15 cellular contexts compared by ENCODE assay signal in genomic region chr7:104137971-104138370, GRCh38.
DNase-seq lines count a peak whose midpoint lies in the region; ATAC-seq and TF ChIP-seq lines count a peak whose summit lies in the region.
"Had no signal": no experiment of that assay in that cellular context is flagged by ENCODE, and none has a peak within 500 bp of the region (broad histone marks: within the 10 kb centered on the region; RNA-seq: fewer than 3 reads in every experiment).

No MANE protein-coding gene starts in this region.

- H3K9me3 ChIP-seq in right cardiac atrium (ENCODE audit: control insufficient read depth, low read length) (no peaks in the 10 kb centered on the region), T-helper 17 cell (ENCODE audit: control insufficient read depth, low read length, poor library complexity, severe bottlenecking) (no peaks in the 10 kb centered on the region)
- H3K9me3 ChIP-seq: gastrocnemius medialis, spleen, upper lobe of right lung had no signal

- H3K27ac Mint-ChIP-seq in T-helper 17 cell = no peak overlapping the region

- peaks cover 4% of the 10 kb centered on the region for H3K4me1 Mint-ChIP-seq in T-helper 17 cell

- no peak overlapping the region for H3K4me3 Mint-ChIP-seq in T-helper 17 cell
- H3K4me3 Mint-ChIP-seq: activated T-cell treated with anti-CD3 and anti-CD28 coated beads, Interleukin-2, amount 50 U/mL, for 72 hours had no signal

- H3K27me3 ChIP-seq in right cardiac atrium (ENCODE audit: control insufficient read depth, insufficient read depth) = no peaks in the 10 kb centered on the region
- H3K27me3 ChIP-seq: cardiac muscle cell, gastrocnemius medialis, spleen, upper lobe of right lung had no signal

- no peaks in the 10 kb centered on the region for H3K4me1 ChIP-seq in right cardiac atrium (ENCODE audit: control insufficient read depth, insufficient read depth, low read length)
- H3K4me1 ChIP-seq: spleen, upper lobe of right lung had no signal

- TF ChIP-seq CTCF in choroid plexus epithelial cell (conservative IDR thresholded peaks at IDR 0.05; ENCODE audit: low read depth, low read length) = no peak

- H3K36me3 Mint-ChIP-seq in T-helper 17 cell (ENCODE audit: low read depth) = peaks cover 7% of the 10 kb centered on the region

- ATAC-seq in right cardiac atrium (no peak), T-helper 17 cell (no peak), GM21515 (IDR thresholded peaks at IDR 0.05; ENCODE audit: unreplicated experiment) (no peak)
- ATAC-seq: activated T-cell treated with anti-CD3 and anti-CD28 coated beads, Interleukin-2, amount 50 U/mL, for 72 hours; gastrocnemius medialis; left ventricle myocardium superior; upper lobe of right lung had no signal

- H3K27me3 Mint-ChIP-seq in T-helper 17 cell = no peaks in the 10 kb centered on the region

- intact Hi-C loops in right cardiac atrium (cut with DNase I) = no loop called here

- peak; percentile 70 for DNase-seq in AG08395 (ENCODE audit: low spot score)
- peak; percentile 64 for DNase-seq in HT1080 (ENCODE audit: low read depth)
- peak; percentile 52 for DNase-seq in choroid plexus epithelial cell (ENCODE audit: low read depth)
- DNase-seq in kidney tubule cell (ENCODE audit: low spot score) = peak; percentile 55
- DNase-seq in NCI-H2081 treated with DMSO at 0.1 percent for 48 hours (lab: John Stamatoyannopoulos, UW) = no peak
- no peak for DNase-seq in right cardiac atrium
- no peak for DNase-seq in T-helper 17 cell
- DNase-seq: activated T-cell treated with anti-CD3 and anti-CD28 coated beads, Interleukin-2, amount 50 U/mL, for 72 hours; DMS79 treated with DMSO at 0.1 percent for 48 hours; gastrocnemius medialis; left ventricle myocardium superior; spleen; upper lobe of right lung had no signal

- WGBS in right cardiac atrium = 89% methylated on average over 7 of the region's 7 CpGs

- no peak overlapping the region for H3K4me3 ChIP-seq in choroid plexus epithelial cell (ENCODE audit: low read depth, low read length)
- H3K4me3 ChIP-seq in right cardiac atrium (ENCODE audit: low read length) = no peak overlapping the region
- H3K4me3 ChIP-seq: cardiac muscle cell, gastrocnemius medialis, spleen, upper lobe of right lung had no signal

- no peak overlapping the region for H3K27ac ChIP-seq in right cardiac atrium (ENCODE audit: low read length)
- H3K27ac ChIP-seq: cardiac muscle cell, gastrocnemius medialis, spleen, upper lobe of right lung had no signal

Comparison
In these comparisons a context has a peak if more than half of its experiments do, and no peak if none do; other contexts are left out.
1. DNase-seq: peak in AG08395 (single experiment), HT1080 (single experiment), choroid plexus epithelial cell (single experiment) and kidney tubule cell (single experiment); none in NCI-H2081 treated with DMSO at 0.1 percent for 48 hours (single experiment), right cardiac atrium (0 of 3) and T-helper 17 cell (0 of 3).